In the genomic region with DNA sequence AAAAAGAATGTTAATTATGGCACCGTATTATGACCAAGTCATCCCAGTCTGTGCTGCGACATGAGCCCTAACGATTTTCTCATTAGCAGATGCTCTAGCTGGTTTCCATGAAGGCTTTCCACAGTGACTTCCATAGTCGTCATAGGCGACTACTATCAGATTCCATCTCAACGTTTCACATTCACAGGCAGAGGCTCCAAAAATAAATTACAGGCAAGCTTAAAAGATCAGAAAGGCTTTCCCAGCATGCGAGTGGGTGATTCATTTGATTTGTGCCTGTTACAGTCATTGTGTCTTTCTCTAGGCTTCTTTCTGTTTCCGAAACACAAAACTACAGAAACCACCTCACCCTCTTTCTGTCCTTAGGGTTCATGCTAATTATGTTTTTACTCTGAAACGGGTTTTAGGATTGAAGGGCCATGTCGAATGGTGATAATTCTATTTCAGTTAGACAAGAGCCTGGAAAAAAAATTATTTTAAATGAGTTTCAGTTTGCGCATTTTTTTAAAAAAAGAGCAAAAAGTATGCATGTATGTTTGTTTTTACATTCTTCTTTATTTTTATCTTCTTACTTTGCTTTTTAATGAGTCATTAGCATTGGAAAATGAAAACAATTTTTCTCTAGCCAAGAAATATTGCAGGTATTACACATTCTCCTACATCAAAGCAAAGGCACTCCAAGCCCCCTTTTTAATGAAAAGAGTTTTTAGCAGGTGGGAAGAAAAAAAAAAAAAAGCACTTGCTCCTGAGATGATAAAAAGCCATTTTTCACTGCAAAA, we compare ENCODE assay signal across 14 cellular contexts. TPM values are rescaled to one million over a fixed set of nuclear protein-coding genes. Genes with fewer than 3 reads are reported as not detected.
DNase-seq lines count a peak whose midpoint lies in the region; FAIRE-seq and TF ChIP-seq lines count a peak whose summit lies in the region.
"Had no signal": no experiment of that assay in that cellular context is flagged by ENCODE, and none has a peak within 500 bp of the region (broad histone marks: within the 10 kb centered on the region; RNA-seq: fewer than 3 reads in every experiment).

No MANE protein-coding gene starts in this region.

- peak overlapping the region; percentile 26 for H3K27ac Mint-ChIP-seq in activated CD4-positive, alpha-beta memory T cell treated with anti-CD3 and anti-CD28 coated beads for 36 hours
- no peak overlapping the region for H3K27ac Mint-ChIP-seq in activated CD4-positive, alpha-beta memory T cell treated with anti-CD3 and anti-CD28 coated beads, Interleukin-2, amount 10 ng/mL, durations not matched to agents 7 days and 5 days

- no peak for FAIRE-seq in HTR-8/SVneo (lab: Jason Lieb, UNC)
- FAIRE-seq: frontal cortex had no signal

- peaks cover 6% of the 10 kb centered on the region for H3K4me1 Mint-ChIP-seq in activated CD4-positive, alpha-beta memory T cell treated with anti-CD3 and anti-CD28 coated beads for 36 hours (ENCODE audit: low read depth)
- H3K4me1 Mint-ChIP-seq in activated CD4-positive, alpha-beta memory T cell treated with anti-CD3 and anti-CD28 coated beads, Interleukin-2, amount 10 ng/mL, durations not matched to agents 7 days and 5 days = peaks cover 7% of the 10 kb centered on the region

- POLR2A ChIA-PET in activated CD4-positive, alpha-beta memory T cell treated with anti-CD3 and anti-CD28 coated beads for 36 hours (lab: Charles Lee) = no interaction called here
- POLR2A ChIA-PET in activated CD4-positive, alpha-beta memory T cell treated with anti-CD3 and anti-CD28 coated beads, Interleukin-2, amount 10 ng/mL, durations not matched to agents 7 days and 5 days (lab: Charles Lee) = interaction anchor here (1.3 kb wide), 1 partner anchor 21 kb away, joined by 3 read pairs; no protein-coding TSS in a partner anchor

- H3K27ac ChIP-seq in brain microvascular endothelial cell (peak overlapping the region; percentile 89), osteoblast (ENCODE audit: low read depth, low read length) (peak overlapping the region; percentile 93)
- H3K27ac ChIP-seq: left lung had no signal

- H3K4me3 ChIP-seq in brain microvascular endothelial cell (ENCODE audit: low read depth, low read length) = no peak overlapping the region
- H3K4me3 ChIP-seq in osteoblast (ENCODE audit: insufficient read depth, low read length) = peak overlapping the region; percentile 24
- H3K4me3 ChIP-seq: left lung had no signal

- CTCF ChIA-PET in activated CD4-positive, alpha-beta memory T cell treated with anti-CD3 and anti-CD28 coated beads for 36 hours (lab: Charles Lee) = interaction anchor here (0.7 to 1.2 kb wide), 2 partner anchors 26 to 319 kb away, joined by 4 to 9 read pairs; no protein-coding TSS in a partner anchor
- CTCF ChIA-PET in activated CD4-positive, alpha-beta memory T cell treated with anti-CD3 and anti-CD28 coated beads, Interleukin-2, amount 10 ng/mL, durations not matched to agents 7 days and 5 days (lab: Charles Lee) = no interaction called here

- H3K9me3 Mint-ChIP-seq in activated CD4-positive, alpha-beta memory T cell treated with anti-CD3 and anti-CD28 coated beads for 36 hours = no peaks in the 10 kb centered on the region
- H3K9me3 Mint-ChIP-seq in activated CD4-positive, alpha-beta memory T cell treated with anti-CD3 and anti-CD28 coated beads, Interleukin-2, amount 10 ng/mL, durations not matched to agents 7 days and 5 days = no peaks in the 10 kb centered on the region

- no peaks in the 10 kb centered on the region for H4K20me1 ChIP-seq in osteoblast (ENCODE audit: insufficient read depth, low read length)

- intact Hi-C loops in activated CD4-positive, alpha-beta memory T cell treated with anti-CD3 and anti-CD28 coated beads for 36 hours (cut with micrococcal nuclease) = loop anchor here (1.0 to 2.0 kb wide), 6 partner anchors 10 to 324 kb away; a partner anchor contains a TSS

- H3K36me3 Mint-ChIP-seq in activated CD4-positive, alpha-beta memory T cell treated with anti-CD3 and anti-CD28 coated beads for 36 hours = no peaks in the 10 kb centered on the region
- H3K36me3 Mint-ChIP-seq in activated CD4-positive, alpha-beta memory T cell treated with anti-CD3 and anti-CD28 coated beads, Interleukin-2, amount 10 ng/mL, durations not matched to agents 7 days and 5 days (ENCODE audit: low read depth) = no peaks in the 10 kb centered on the region

- DNase-seq in activated CD4-positive, alpha-beta memory T cell treated with anti-CD3 and anti-CD28 coated beads for 36 hours = peak; percentile 30
- DNase-seq in activated CD4-positive, alpha-beta memory T cell treated with anti-CD3 and anti-CD28 coated beads, Interleukin-2, amount 10 ng/mL, durations not matched to agents 7 days and 5 days = no peak
- DNase-seq in HTR-8/SVneo (ENCODE audit: insufficient read length, low spot score) = peak; percentile 37
- DNase-seq in brain microvascular endothelial cell = peak; percentile 89
- peak; percentile 57 for DNase-seq in osteoblast (ENCODE audit: insufficient read length, low spot score, missing footprints)
- no peak for DNase-seq in NCI-H446 (lab: John Stamatoyannopoulos, UW)
- DNase-seq in NCI-H1092 treated with DMSO at 0.1 percent for 48 hours (lab: John Stamatoyannopoulos, UW) = no peak
- DNase-seq in stimulated activated naive CD4-positive, alpha-beta T cell (lab: John Stamatoyannopoulos, UW) = no peak
- DNase-seq: activated CD8-positive, alpha-beta memory T cell treated with anti-CD3 and anti-CD28 coated beads, Interleukin-2, amount 50 U/mL, for 4 hours; cerebellar nuclear complex; left lung; NCI-H524; posterior cingulate gyrus had no signal

- no peaks in the 10 kb centered on the region for H3K9me3 ChIP-seq in osteoblast (ENCODE audit: low read depth, low read length)
- H3K9me3 ChIP-seq: left lung had no signal

- in situ Hi-C loops in brain microvascular endothelial cell (cut with HindIII; ENCODE audit: low pct_ligation_motif_present, low sequenced_read_pairs) = no loop called here

- peak overlapping the region; percentile 68 for H3K4me2 ChIP-seq in osteoblast (ENCODE audit: insufficient read depth, low read length)

- no peak for TF ChIP-seq CTCF in brain microvascular endothelial cell (IDR thresholded peaks at IDR 0.05; ENCODE audit: low read depth, low read length, missing control alignments)
- TF ChIP-seq CTCF in osteoblast (IDR thresholded peaks at IDR 0.05; ENCODE audit: extremely low read depth, low read depth, low read length) = no peak

- no peaks in the 10 kb centered on the region for H3K27me3 ChIP-seq in brain microvascular endothelial cell (replicated peaks)
- no peaks in the 10 kb centered on the region for H3K27me3 ChIP-seq in osteoblast (ENCODE audit: insufficient read depth, low read length)
- H3K27me3 ChIP-seq: left lung had no signal

- no peak overlapping the region for H3K4me3 Mint-ChIP-seq in activated CD4-positive, alpha-beta memory T cell treated with anti-CD3 and anti-CD28 coated beads for 36 hours
- H3K4me3 Mint-ChIP-seq in activated CD4-positive, alpha-beta memory T cell treated with anti-CD3 and anti-CD28 coated beads, Interleukin-2, amount 10 ng/mL, durations not matched to agents 7 days and 5 days = no peak overlapping the region

- H2AFZ ChIP-seq in osteoblast (ENCODE audit: low read length) = peak overlapping the region; percentile 80

- H3K36me3 ChIP-seq in brain microvascular endothelial cell (replicated peaks) (no peaks in the 10 kb centered on the region), osteoblast (ENCODE audit: insufficient read depth, low read length) (no peaks in the 10 kb centered on the region)
- H3K36me3 ChIP-seq: left lung had no signal

- no peaks in the 10 kb centered on the region for H3K79me2 ChIP-seq in osteoblast (ENCODE audit: insufficient read depth, low read length)

- peaks cover 26% of the 10 kb centered on the region for H3K4me1 ChIP-seq in osteoblast (ENCODE audit: insufficient read depth, low read length)
- H3K4me1 ChIP-seq: left lung had no signal

- H3K27me3 Mint-ChIP-seq in activated CD4-positive, alpha-beta memory T cell treated with anti-CD3 and anti-CD28 coated beads for 36 hours = peaks cover 2% of the 10 kb centered on the region
- peaks cover 13% of the 10 kb centered on the region for H3K27me3 Mint-ChIP-seq in activated CD4-positive, alpha-beta memory T cell treated with anti-CD3 and anti-CD28 coated beads, Interleukin-2, amount 10 ng/mL, durations not matched to agents 7 days and 5 days

RNA-seq across cellular contexts. Expression of a gene that starts 43.4 kb away (rescaled TPM):
- 1 to 10 TPM; 8.9 to 9.4 TPM for total RNA-seq in activated CD4-positive, alpha-beta memory T cell treated with anti-CD3 and anti-CD28 coated beads for 36 hours
- 1 to 10 TPM; 5.4 to 5.8 TPM for total RNA-seq in activated CD4-positive, alpha-beta memory T cell treated with anti-CD3 and anti-CD28 coated beads, Interleukin-2, amount 10 ng/mL, durations not matched to agents 7 days and 5 days
- 244 and 254 TPM in 2 replicates for total RNA-seq in osteoblast

RNA-seq across cellular contexts. Expression of a gene that starts 60.0 kb away (rescaled TPM):
- 1 to 10 TPM; 6.5 to 7.7 TPM for total RNA-seq in activated CD4-positive, alpha-beta memory T cell treated with anti-CD3 and anti-CD28 coated beads for 36 hours
- 10 to 100 TPM; 73.3 to 78.4 TPM for total RNA-seq in activated CD4-positive, alpha-beta memory T cell treated with anti-CD3 and anti-CD28 coated beads, Interleukin-2, amount 10 ng/mL, durations not matched to agents 7 days and 5 days
- 25.0 and 31.1 TPM in 2 replicates for total RNA-seq in osteoblast

Comparison
In these comparisons a context has a peak if more than half of its experiments do, and no peak if none do; other contexts are left out.
1. DNase-seq: peak in activated CD4-positive, alpha-beta memory T cell treated with anti-CD3 and anti-CD28 coated beads for 36 hours (single experiment), HTR-8/SVneo (single experiment), brain microvascular endothelial cell (single experiment) and osteoblast (single experiment); none in activated CD4-positive, alpha-beta memory T cell treated with anti-CD3 and anti-CD28 coated beads, Interleukin-2, amount 10 ng/mL, durations not matched to agents 7 days and 5 days (single experiment), NCI-H446 (0 of 2), NCI-H1092 treated with DMSO at 0.1 percent for 48 hours (single experiment) and stimulated activated naive CD4-positive, alpha-beta T cell (0 of 6).
2. RNA of a gene that starts 43.4 kb away (total RNA-seq): 244 to 254 TPM in osteoblast; 8.9 to 9.4 TPM in activated CD4-positive, alpha-beta memory T cell treated with anti-CD3 and anti-CD28 coated beads for 36 hours and 5.4 to 5.8 TPM in activated CD4-positive, alpha-beta memory T cell treated with anti-CD3 and anti-CD28 coated beads, Interleukin-2, amount 10 ng/mL, durations not matched to agents 7 days and 5 days; every median in the first group is over 10 times any median in the second.